ENCODE assay signal across 8 cellular contexts in genomic region chr13:110561335-110562033, GRCh38. TPM values are rescaled to one million over a fixed set of nuclear protein-coding genes. Genes with fewer than 3 reads are reported as not detected.
A peak's percentile ranks its signal among the peaks of the same experiment; 100 is the strongest.
DNase-seq lines count a peak whose midpoint lies in the region; ATAC-seq, FAIRE-seq and TF ChIP-seq lines count a peak whose summit lies in the region.

Gene RAB20 (minus strand): TSS chr13:110561722. CDS start chr13:110561519, 203 bp downstream.

- no peak for TF ChIP-seq RAD21 in A549 (conservative IDR thresholded peaks at IDR 0.05 in 1 of 2, IDR thresholded peaks at IDR 0.05 in 1 of 2)

- ATAC-seq in A549 (peak; percentile 77 to 81), GM18511 (IDR thresholded peaks at IDR 0.05; ENCODE audit: unreplicated experiment) (peak; percentile 83), HG02973 (IDR thresholded peaks at IDR 0.05; ENCODE audit: unreplicated experiment) (peak; percentile 62)

- H3K4me1 Mint-ChIP-seq in activated CD4-positive, alpha-beta memory T cell treated with anti-CD3 and anti-CD28 coated beads for 36 hours (ENCODE audit: low read depth): peaks cover 18% of the 10 kb centered on the region

- H3K9me3 ChIP-seq in A549: no peaks in the 10 kb centered on the region

- H3K4me3 Mint-ChIP-seq in activated CD4-positive, alpha-beta memory T cell treated with anti-CD3 and anti-CD28 coated beads for 36 hours: peak within 1 kb of the TSS; percentile 86

- peaks cover 4% of the 10 kb centered on the region for H3K27me3 Mint-ChIP-seq in activated CD4-positive, alpha-beta memory T cell treated with anti-CD3 and anti-CD28 coated beads for 36 hours

- no peak for FAIRE-seq in A549 (lab: Jason Lieb, UNC)

- POLR2A ChIA-PET in A549 (lab: Yijun Ruan, JAX): interaction anchor here (0.6 to 1.2 kb wide), 4 partner anchors 52 to 154 kb away, joined by 3 to 5 read pairs (median 4); no protein-coding TSS in a partner anchor
- POLR2A ChIA-PET in activated CD4-positive, alpha-beta memory T cell treated with anti-CD3 and anti-CD28 coated beads for 36 hours (lab: Charles Lee): no interaction called here

- H3K36me3 Mint-ChIP-seq in activated CD4-positive, alpha-beta memory T cell treated with anti-CD3 and anti-CD28 coated beads for 36 hours: no peaks in the 10 kb centered on the region

- CTCF ChIA-PET in A549 (lab: Yijun Ruan, JAX): interaction anchor here (0.5 to 1.2 kb wide), 4 partner anchors 9 to 105 kb away, joined by 3 to 5 read pairs (median 3); no protein-coding TSS in a partner anchor
- CTCF ChIA-PET in activated CD4-positive, alpha-beta memory T cell treated with anti-CD3 and anti-CD28 coated beads for 36 hours (lab: Charles Lee): interaction anchor here (0.7 to 1.2 kb wide), 2 partner anchors 15 to 106 kb away, joined by 3 to 5 read pairs; no protein-coding TSS in a partner anchor

- TF ChIP-seq CTCF in A549 (IDR thresholded peaks at IDR 0.05): no peak

- H3K27ac ChIP-seq in A549: peak within 1 kb of the TSS; percentile 66 to 81

- H3K9me3 Mint-ChIP-seq in activated CD4-positive, alpha-beta memory T cell treated with anti-CD3 and anti-CD28 coated beads for 36 hours: no peaks in the 10 kb centered on the region

- H3K4me3 ChIP-seq in A549: peak within 1 kb of the TSS; percentile 71

- TF ChIP-seq POLR2A in A549 (IDR thresholded peaks at IDR 0.05; ENCODE audit: low read length): no peak

- peak within 1 kb of the TSS; percentile 50 for H3K27ac Mint-ChIP-seq in activated CD4-positive, alpha-beta memory T cell treated with anti-CD3 and anti-CD28 coated beads for 36 hours

- no peaks in the 10 kb centered on the region for H3K4me1 ChIP-seq in A549

- WGBS in A549 (ENCODE audit: missing lambda C conversion rate): 3% methylated on average over 22 of the region's 81 CpGs

- TF ChIP-seq EP300 in A549 (IDR thresholded peaks at IDR 0.05): no peak

- peak; percentile 45 to 50 for DNase-seq in A549 (ENCODE audit: low read depth in 1 of 2, low spot score in 1 of 2)
- peak; percentile 63 to 93 for DNase-seq in NCI-H526 (lab: John Stamatoyannopoulos, UW)
- peak; percentile 64 for DNase-seq in activated CD4-positive, alpha-beta memory T cell treated with anti-CD3 and anti-CD28 coated beads for 36 hours
- peak; percentile 83 for DNase-seq in ecto neural progenitor cell (ENCODE audit: low spot score)
- DNase-seq in lung microvascular endothelial cell (ENCODE audit: low read depth in 2 of 2): peak; percentile 81 to 83
- peak; percentile 9 to 31 (median 10) for DNase-seq in stimulated activated CD4-positive, alpha-beta T cell treated with anti-CD3 and anti-CD28 coated beads, TNF-alpha, amount 100 ng/mL, for 48 hours (ENCODE audit: low read depth in 3 of 3)

- peak within 1 kb of the TSS; percentile 73 for H3K4me2 ChIP-seq in A549

- intact Hi-C loops in activated CD4-positive, alpha-beta memory T cell treated with anti-CD3 and anti-CD28 coated beads for 36 hours (cut with micrococcal nuclease): loop anchor here (5.0 kb wide), 2 partner anchors 56 to 104 kb away; partner anchors contain the start of gene NAXD

TF ChIP-seq in A549, 52 proteins besides CTCF, POLR2A, EP300 and RAD21:
- TF ChIP-seq, protein P1, sequence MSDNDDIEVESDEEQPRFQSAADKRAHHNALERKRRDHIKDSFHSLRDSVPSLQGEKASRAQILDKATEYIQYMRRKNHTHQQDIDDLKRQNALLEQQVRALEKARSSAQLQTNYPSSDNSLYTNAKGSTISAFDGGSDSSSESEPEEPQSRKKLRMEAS (IDR thresholded peaks at IDR 0.05): peak; percentile 30; the same call in 1 of the 2 replicates
- no peak for TF ChIP-seq RFX5 (IDR thresholded peaks at IDR 0.05)
- TF ChIP-seq ZNF302 (CRISPR knock-in tag; IDR thresholded peaks at IDR 0.05): no peak
- TF ChIP-seq CEBPB (IDR thresholded peaks at IDR 0.05): peak; percentile 39 to 73; a peak in 3 of 4 replicates
- TF ChIP-seq, protein P2, sequence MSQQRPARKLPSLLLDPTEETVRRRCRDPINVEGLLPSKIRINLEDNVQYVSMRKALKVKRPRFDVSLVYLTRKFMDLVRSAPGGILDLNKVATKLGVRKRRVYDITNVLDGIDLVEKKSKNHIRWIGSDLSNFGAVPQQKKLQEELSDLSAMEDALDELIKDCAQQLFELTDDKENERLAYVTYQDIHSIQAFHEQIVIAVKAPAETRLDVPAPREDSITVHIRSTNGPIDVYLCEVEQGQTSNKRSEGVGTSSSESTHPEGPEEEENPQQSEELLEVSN (IDR thresholded peaks at IDR 0.05; ENCODE audit: borderline replicate concordance, low read depth): 0 out of 2 replicates have a peak, but pooled peaks have one; percentile 27
- TF ChIP-seq, protein P3, sequence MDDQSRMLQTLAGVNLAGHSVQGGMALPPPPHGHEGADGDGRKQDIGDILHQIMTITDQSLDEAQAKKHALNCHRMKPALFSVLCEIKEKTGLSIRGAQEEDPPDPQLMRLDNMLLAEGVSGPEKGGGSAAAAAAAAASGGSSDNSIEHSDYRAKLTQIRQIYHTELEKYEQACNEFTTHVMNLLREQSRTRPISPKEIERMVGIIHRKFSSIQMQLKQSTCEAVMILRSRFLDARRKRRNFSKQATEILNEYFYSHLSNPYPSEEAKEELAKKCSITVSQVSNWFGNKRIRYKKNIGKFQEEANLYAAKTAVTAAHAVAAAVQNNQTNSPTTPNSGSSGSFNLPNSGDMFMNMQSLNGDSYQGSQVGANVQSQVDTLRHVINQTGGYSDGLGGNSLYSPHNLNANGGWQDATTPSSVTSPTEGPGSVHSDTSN (IDR thresholded peaks at IDR 0.05): no peak
- TF ChIP-seq MYC (IDR thresholded peaks at IDR 0.05; ENCODE audit: borderline replicate concordance, low read length): no peak
- 0 out of 2 replicates have a peak, but pooled peaks have one; percentile 78 for TF ChIP-seq HDAC2 (IDR thresholded peaks at IDR 0.05)

RNA-seq across cellular contexts. Expression of gene RAB20, which starts in this region (rescaled TPM):
- polyA plus RNA-seq in A549 (2011; rRNA removed) (1.0 and 1.1 TPM in 2 replicates), A549 (2017; fragmentation: RNase III; extraction: RNeasy Plus Mini Kit Qiagen cat#74134 plus additional on column Dnase treatment) (1.2 to 1.7 TPM (median 1.5 TPM) in 3 replicates)
- 0.71 and 0.88 TPM in 2 replicates for polyA plus RNA-seq in A549 (2012; cell fraction: cytosol; rRNA removed)
- 0.38 and 0.78 TPM in 2 replicates for polyA plus RNA-seq in A549 (2012; cell fraction: nucleus; rRNA removed)
- 0.41 and 0.88 TPM in 2 replicates for polyA minus RNA-seq in A549 (2011; rRNA and poly(A)+ RNA removed)
- 1 to 10 TPM; 1.4 to 2.1 TPM for total RNA-seq in activated CD4-positive, alpha-beta memory T cell treated with anti-CD3 and anti-CD28 coated beads for 36 hours
- 1.3 and 1.6 TPM in 2 replicates for total RNA-seq in lung microvascular endothelial cell

Comparison
In these comparisons a context has a peak if more than half of its experiments do, and no peak if none do; other contexts are left out.
1. Peak in every context shown above with its lines: DNase-seq, ATAC-seq, H3K4me3 ChIP-seq and H3K27ac ChIP-seq.
2. DNase-seq: peak in every context shown above with its lines; median percentile 83 in ecto neural progenitor cell; 82 in lung microvascular endothelial cell; 78 in NCI-H526; 64 in activated CD4-positive, alpha-beta memory T cell treated with anti-CD3 and anti-CD28 coated beads for 36 hours; 48 in A549; 10 in stimulated activated CD4-positive, alpha-beta T cell treated with anti-CD3 and anti-CD28 coated beads, TNF-alpha, amount 100 ng/mL, for 48 hours.